In the genomic region with DNA sequence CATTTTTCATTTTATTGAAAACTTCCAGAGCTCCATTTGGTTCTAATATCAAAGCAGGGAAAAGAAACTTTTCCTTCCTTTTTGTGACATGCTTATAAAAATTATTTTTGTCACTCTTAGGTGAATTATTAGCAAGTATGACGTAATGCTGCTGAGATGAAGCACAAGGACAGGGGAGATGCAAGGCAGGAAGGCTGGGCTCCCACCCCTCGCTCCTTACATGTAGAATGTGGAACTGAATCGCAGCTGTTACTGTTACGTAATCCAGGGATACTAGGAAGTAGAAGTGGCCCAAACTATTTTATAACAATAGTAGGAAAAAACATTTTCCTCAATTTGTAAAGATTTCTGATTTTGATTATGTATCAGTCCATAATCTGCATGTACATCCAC, we compare ENCODE assay signal across 10 cellular contexts. TPM values are rescaled to one million over a fixed set of nuclear protein-coding genes. Genes with fewer than 3 reads are reported as not detected.
A peak's percentile ranks its signal among the peaks of the same experiment; 100 is the strongest.
DNase-seq lines count a peak whose midpoint lies in the region; TF ChIP-seq lines count a peak whose summit lies in the region.
"Had no signal": no experiment of that assay in that cellular context is flagged by ENCODE, and none has a peak within 500 bp of the region (broad histone marks: within the 10 kb centered on the region; RNA-seq: fewer than 3 reads in every experiment).

No MANE protein-coding gene starts in this region.

- H3K27me3 Mint-ChIP-seq in Calu3 (ENCODE audit: unreplicated experiment): no peaks in the 10 kb centered on the region

- no peak overlapping the region for H3K4me3 ChIP-seq in NB4 (ENCODE audit: low read depth, low read length)

- H3K27ac Mint-ChIP-seq in Calu3 (ENCODE audit: unreplicated experiment): peak overlapping the region; percentile 70
- H3K27ac Mint-ChIP-seq: activated CD4-positive, alpha-beta memory T cell treated with anti-CD3 and anti-CD28 coated beads, Interleukin-2, amount 10 ng/mL, durations not matched to agents 7 days and 5 days; activated naive CD8-positive, alpha-beta T cell treated with anti-CD3 and anti-CD28 coated beads, Interleukin-2, amount 10 ng/mL, durations not matched to agents 7 days and 5 days had no signal

- no peak for TF ChIP-seq POLR2A in NB4 (IDR thresholded peaks at IDR 0.05; ENCODE audit: extremely low read depth, insufficient read length)

- H3K36me3 Mint-ChIP-seq in Calu3 (ENCODE audit: insufficient read depth, unreplicated experiment): peaks cover 24% of the 10 kb centered on the region
- H3K36me3 Mint-ChIP-seq: activated naive CD8-positive, alpha-beta T cell treated with anti-CD3 and anti-CD28 coated beads, Interleukin-2, amount 10 ng/mL, durations not matched to agents 7 days and 5 days had no signal

- DNase-seq in Calu3 (no peak), NB4 (ENCODE audit: low read depth) (peak; percentile 75), glomerular visceral epithelial cell (ENCODE audit: extremely low spot score) (peak; percentile 23), pons (ENCODE audit: low spot score) (peak; percentile 17), NCI-H446 treated with DMSO at 0.1 percent for 48 hours (lab: John Stamatoyannopoulos, UW) (no peak), C1 segment of cervical spinal cord (lab: John Stamatoyannopoulos, UW) (no peak), COLO829 (ENCODE audit: low spot score) (no peak)
- DNase-seq in effector CD8-positive, alpha-beta T cell (lab: John Stamatoyannopoulos, UW): no peak
- DNase-seq: activated CD4-positive, alpha-beta memory T cell treated with anti-CD3 and anti-CD28 coated beads, Interleukin-2, amount 10 ng/mL, durations not matched to agents 7 days and 5 days; activated naive CD8-positive, alpha-beta T cell treated with anti-CD3 and anti-CD28 coated beads, Interleukin-2, amount 10 ng/mL, durations not matched to agents 7 days and 5 days had no signal

- CTCF ChIA-PET in Calu3 (lab: Charles Lee): interaction anchor here (0.6 to 2.2 kb wide), 3 partner anchors 12 to 247 kb away, joined by 4 to 10 read pairs (median 7); no protein-coding TSS in a partner anchor

- H3K4me1 Mint-ChIP-seq in Calu3 (ENCODE audit: low read depth, unreplicated experiment): peaks cover 55% of the 10 kb centered on the region

- BruUV-seq in Calu3 (replicated peaks; lab: Mats Ljungman, UMichigan): TSS peak; percentile 36

- no peak for TF ChIP-seq CTCF in Calu3 (IDR thresholded peaks at IDR 0.05; ENCODE audit: unreplicated experiment)
- TF ChIP-seq CTCF in NB4 (IDR thresholded peaks at IDR 0.05; ENCODE audit: low read depth, low read length): no peak

- no peaks in the 10 kb centered on the region for H3K9me3 Mint-ChIP-seq in Calu3 (ENCODE audit: low read depth, unreplicated experiment)
- H3K9me3 Mint-ChIP-seq: activated CD4-positive, alpha-beta memory T cell treated with anti-CD3 and anti-CD28 coated beads, Interleukin-2, amount 10 ng/mL, durations not matched to agents 7 days and 5 days had no signal

- peak overlapping the region; percentile 32 for H3K4me3 Mint-ChIP-seq in Calu3 (ENCODE audit: low read depth, unreplicated experiment)
- H3K4me3 Mint-ChIP-seq: activated CD4-positive, alpha-beta memory T cell treated with anti-CD3 and anti-CD28 coated beads, Interleukin-2, amount 10 ng/mL, durations not matched to agents 7 days and 5 days; activated naive CD8-positive, alpha-beta T cell treated with anti-CD3 and anti-CD28 coated beads, Interleukin-2, amount 10 ng/mL, durations not matched to agents 7 days and 5 days had no signal

- intact Hi-C loops in Calu3 (cut with micrococcal nuclease; ENCODE audit: unreplicated experiment): loop anchor here (1.0 kb wide), 1 partner anchor 15 kb away; no protein-coding TSS in a partner anchor

RNA-seq across cellular contexts. Expression of a gene that starts 17.1 kb away (rescaled TPM):
- total RNA-seq in Calu3 (2022): 123 and 128 TPM in 2 replicates

RNA-seq across cellular contexts. Expression of a gene that starts 39.6 kb away (rescaled TPM):
- total RNA-seq in Calu3 (2022): 181 and 183 TPM in 2 replicates

RNA-seq across cellular contexts. Expression of a gene that starts 54.5 kb away (rescaled TPM):
- total RNA-seq in Calu3 (2022): not detected in 2 replicates
- total RNA-seq: activated CD4-positive, alpha-beta memory T cell treated with anti-CD3 and anti-CD28 coated beads, Interleukin-2, amount 10 ng/mL, durations not matched to agents 7 days and 5 days; activated naive CD8-positive, alpha-beta T cell treated with anti-CD3 and anti-CD28 coated beads, Interleukin-2, amount 10 ng/mL, durations not matched to agents 7 days and 5 days had no signal

Comparison
In these comparisons a context has a peak if more than half of its experiments do, and no peak if none do; other contexts are left out.
1. DNase-seq: peak in NB4 (single experiment), glomerular visceral epithelial cell (single experiment) and pons (single experiment); none in Calu3 (single experiment), effector CD8-positive, alpha-beta T cell (single experiment), NCI-H446 treated with DMSO at 0.1 percent for 48 hours (single experiment), C1 segment of cervical spinal cord (0 of 14) and COLO829 (single experiment).